1 cellular context compared by ENCODE assay signal in genomic region chr9:128096614-128097013, GRCh38.
TF ChIP-seq lines count a peak whose summit lies in the region.

No MANE protein-coding gene starts in this region.

TF ChIP-seq in SK-N-SH treated with all-trans-retinoic acid at 6 μM for 48 hours, 23 proteins besides CTCF, POLR2A, EP300 and RAD21:
- TF ChIP-seq ESRRG (CRISPR knock-in tag; IDR thresholded peaks at IDR 0.05) (no peak), ARNTL (CRISPR knock-in tag; IDR thresholded peaks at IDR 0.05; ENCODE audit: borderline replicate concordance, low read depth) (no peak), SNAI2 (CRISPR knock-in tag; IDR thresholded peaks at IDR 0.05) (no peak), OSR1 (CRISPR knock-in tag; IDR thresholded peaks at IDR 0.05) (no peak), CREB5 (CRISPR knock-in tag; IDR thresholded peaks at IDR 0.05; ENCODE audit: low read depth) (no peak), TOX (CRISPR knock-in tag; IDR thresholded peaks at IDR 0.05; ENCODE audit: borderline replicate concordance) (no peak), ZNF70 (CRISPR knock-in tag; IDR thresholded peaks at IDR 0.05) (no peak), ZNF8 (CRISPR knock-in tag; IDR thresholded peaks at IDR 0.05) (no peak), BACH2 (CRISPR knock-in tag; IDR thresholded peaks at IDR 0.05; ENCODE audit: borderline replicate concordance) (no peak)
- TF ChIP-seq, protein P1, sequence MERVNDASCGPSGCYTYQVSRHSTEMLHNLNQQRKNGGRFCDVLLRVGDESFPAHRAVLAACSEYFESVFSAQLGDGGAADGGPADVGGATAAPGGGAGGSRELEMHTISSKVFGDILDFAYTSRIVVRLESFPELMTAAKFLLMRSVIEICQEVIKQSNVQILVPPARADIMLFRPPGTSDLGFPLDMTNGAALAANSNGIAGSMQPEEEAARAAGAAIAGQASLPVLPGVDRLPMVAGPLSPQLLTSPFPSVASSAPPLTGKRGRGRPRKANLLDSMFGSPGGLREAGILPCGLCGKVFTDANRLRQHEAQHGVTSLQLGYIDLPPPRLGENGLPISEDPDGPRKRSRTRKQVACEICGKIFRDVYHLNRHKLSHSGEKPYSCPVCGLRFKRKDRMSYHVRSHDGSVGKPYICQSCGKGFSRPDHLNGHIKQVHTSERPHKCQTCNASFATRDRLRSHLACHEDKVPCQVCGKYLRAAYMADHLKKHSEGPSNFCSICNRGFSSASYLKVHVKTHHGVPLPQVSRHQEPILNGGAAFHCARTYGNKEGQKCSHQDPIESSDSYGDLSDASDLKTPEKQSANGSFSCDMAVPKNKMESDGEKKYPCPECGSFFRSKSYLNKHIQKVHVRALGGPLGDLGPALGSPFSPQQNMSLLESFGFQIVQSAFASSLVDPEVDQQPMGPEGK (CRISPR knock-in tag; IDR thresholded peaks at IDR 0.05; ENCODE audit: borderline replicate concordance) = no peak
- TF ChIP-seq, protein P2, sequence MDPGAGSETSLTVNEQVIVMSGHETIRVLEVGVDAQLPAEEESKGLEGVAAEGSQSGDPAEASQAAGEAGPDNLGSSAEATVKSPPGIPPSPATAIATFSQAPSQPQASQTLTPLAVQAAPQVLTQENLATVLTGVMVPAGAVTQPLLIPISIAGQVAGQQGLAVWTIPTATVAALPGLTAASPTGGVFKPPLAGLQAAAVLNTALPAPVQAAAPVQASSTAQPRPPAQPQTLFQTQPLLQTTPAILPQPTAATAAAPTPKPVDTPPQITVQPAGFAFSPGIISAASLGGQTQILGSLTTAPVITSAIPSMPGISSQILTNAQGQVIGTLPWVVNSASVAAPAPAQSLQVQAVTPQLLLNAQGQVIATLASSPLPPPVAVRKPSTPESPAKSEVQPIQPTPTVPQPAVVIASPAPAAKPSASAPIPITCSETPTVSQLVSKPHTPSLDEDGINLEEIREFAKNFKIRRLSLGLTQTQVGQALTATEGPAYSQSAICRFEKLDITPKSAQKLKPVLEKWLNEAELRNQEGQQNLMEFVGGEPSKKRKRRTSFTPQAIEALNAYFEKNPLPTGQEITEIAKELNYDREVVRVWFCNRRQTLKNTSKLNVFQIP (CRISPR knock-in tag; IDR thresholded peaks at IDR 0.05; ENCODE audit: borderline replicate concordance, low read depth) = no peak
